12 cellular contexts compared by ENCODE assay signal in genomic region chr19:44476559-44477408, GRCh38. TPM values are rescaled to one million over a fixed set of nuclear protein-coding genes. Genes with fewer than 3 reads are reported as not detected.
A peak's percentile ranks its signal among the peaks of the same experiment; 100 is the strongest.
DNase-seq lines count a peak whose midpoint lies in the region; ATAC-seq and TF ChIP-seq lines count a peak whose summit lies in the region.
"Had no signal": no experiment of that assay in that cellular context is flagged by ENCODE, and none has a peak within 500 bp of the region (broad histone marks: within the 10 kb centered on the region; RNA-seq: fewer than 3 reads in every experiment).

No MANE protein-coding gene starts in this region.

- no peak overlapping the region for H3K4me3 ChIP-seq in colonic mucosa

- H3K4me3 Mint-ChIP-seq in chondrocyte (ENCODE audit: unreplicated experiment) (peak overlapping the region; percentile 9), neural crest cell (peak overlapping the region; percentile 63)
- H3K4me3 Mint-ChIP-seq: CD8-positive, alpha-beta T cell; T-helper 2 cell treated with Interferon-gamma antibody and Interleukin-4, amounts not matched to agents 5 μg/mL and 100 μg/mL, for 36 hours had no signal

- H3K36me3 Mint-ChIP-seq in chondrocyte (ENCODE audit: low read depth): peaks cover 85% of the 10 kb centered on the region
- H3K36me3 Mint-ChIP-seq in neural crest cell (ENCODE audit: low read depth): peaks cover 97% of the 10 kb centered on the region

- no peak overlapping the region for H3K27ac ChIP-seq in colonic mucosa

- H3K9me3 Mint-ChIP-seq in chondrocyte (ENCODE audit: low read depth): peaks cover 80% of the 10 kb centered on the region
- H3K9me3 Mint-ChIP-seq in neural crest cell: peaks cover 53% of the 10 kb centered on the region

- TF ChIP-seq CTCF in chondrocyte (IDR thresholded peaks at IDR 0.05): no peak
- TF ChIP-seq CTCF in neural crest cell (conservative IDR thresholded peaks at IDR 0.05): no peak
- no peak for TF ChIP-seq CTCF in colonic mucosa (IDR thresholded peaks at IDR 0.05)

- intact Hi-C loops in colonic mucosa (cut with DNase I): no loop called here

- H3K27me3 ChIP-seq in colonic mucosa: no peaks in the 10 kb centered on the region

- H3K9ac ChIP-seq in colonic mucosa (ENCODE audit: low read depth in 2 of 2, low read length in 2 of 2): no peak overlapping the region

- H3K36me3 ChIP-seq in colonic mucosa: peaks cover 26% of the 10 kb centered on the region

- no peak for ATAC-seq in GM21529 (IDR thresholded peaks at IDR 0.05; ENCODE audit: unreplicated experiment)
- ATAC-seq: CD8-positive, alpha-beta T cell had no signal

- H3K27ac Mint-ChIP-seq in chondrocyte (ENCODE audit: unreplicated experiment) (peak overlapping the region; percentile 66), neural crest cell (ENCODE audit: unreplicated experiment) (no peak overlapping the region)
- H3K27ac Mint-ChIP-seq: CD8-positive, alpha-beta T cell; T-helper 2 cell treated with Interferon-gamma antibody and Interleukin-4, amounts not matched to agents 5 μg/mL and 100 μg/mL, for 36 hours had no signal

- DNase-seq in NOMO-1 treated with DMSO at 0.1 percent for 48 hours (lab: John Stamatoyannopoulos, UW; ENCODE audit: unreplicated experiment) (peak; percentile 6), NOMO-1 treated with dmso at 0.1 percent for 144 hours (lab: John Stamatoyannopoulos, UW; ENCODE audit: unreplicated experiment) (no peak), NCI-H1105 treated with DMSO at 0.1 percent for 48 hours (lab: John Stamatoyannopoulos, UW) (peak; percentile 27), chondrocyte (ENCODE audit: low spot score) (no peak), neural crest cell (ENCODE audit: low read depth, low spot score) (no peak), SHP77 treated with DMSO at 0.1 percent for 48 hours (lab: John Stamatoyannopoulos, UW) (no peak), colonic mucosa (no peak)
- DNase-seq: CD8-positive, alpha-beta T cell; cortex of kidney had no signal

- H3K4me1 Mint-ChIP-seq in chondrocyte (ENCODE audit: low read depth): no peaks in the 10 kb centered on the region
- no peaks in the 10 kb centered on the region for H3K4me1 Mint-ChIP-seq in neural crest cell
- H3K4me1 Mint-ChIP-seq: IgD-negative memory B cell had no signal

- no peaks in the 10 kb centered on the region for H3K4me1 ChIP-seq in colonic mucosa

- H3K27me3 Mint-ChIP-seq in chondrocyte (ENCODE audit: low read depth) (no peaks in the 10 kb centered on the region), neural crest cell (ENCODE audit: low read depth) (peaks cover 21% of the 10 kb centered on the region)
- H3K27me3 Mint-ChIP-seq: IgD-negative memory B cell had no signal

- H3K9me3 ChIP-seq in colonic mucosa: peaks cover 60% of the 10 kb centered on the region

RNA-seq across cellular contexts. Expression of gene ZNF180, which starts 23.5 kb away (rescaled TPM):
- total RNA-seq in chondrocyte (4.6 to 7.8 TPM (median 4.7 TPM) in 3 replicates), neural crest cell (14.6 and 16.2 TPM in 2 replicates), colonic mucosa (1 to 10 TPM; 6.4 to 7.3 TPM)

RNA-seq across cellular contexts. Expression of gene ZNF229, which starts 28.5 kb away (rescaled TPM):
- total RNA-seq in chondrocyte (3.5 to 5.6 TPM (median 3.7 TPM) in 3 replicates), neural crest cell (6.7 and 7.4 TPM in 2 replicates), colonic mucosa (1 to 10 TPM; 1.2 to 2.2 TPM)

RNA-seq across cellular contexts. Expression of gene CEACAM20, which starts 52.7 kb away (rescaled TPM):
- total RNA-seq in chondrocyte (not detected in 3 replicates), neural crest cell (not detected in 2 replicates), colonic mucosa (under 1 TPM in 1 of 2 donors, not detected in 1; 0.85 TPM)
- total RNA-seq: CD8-positive, alpha-beta T cell had no signal

Comparison
In these comparisons a context has a peak if more than half of its experiments do, and no peak if none do; other contexts are left out.
1. DNase-seq: peak in NOMO-1 treated with DMSO at 0.1 percent for 48 hours (single experiment) and NCI-H1105 treated with DMSO at 0.1 percent for 48 hours (single experiment); none in NOMO-1 treated with dmso at 0.1 percent for 144 hours (single experiment), chondrocyte (single experiment), neural crest cell (single experiment), SHP77 treated with DMSO at 0.1 percent for 48 hours (single experiment) and colonic mucosa (single experiment).